Comparison of ENCODE assay signal across 1 cellular context in genomic region chr2:105186967-105187498, GRCh38.
TF ChIP-seq lines count a peak whose summit lies in the region.

No MANE protein-coding gene starts in this region.

TF ChIP-seq in GM23338, 12 proteins besides CTCF, POLR2A, EP300 and RAD21 (continued from another document):
- TF ChIP-seq ZNF462 (CRISPR knock-in tag; IDR thresholded peaks at IDR 0.05) (no peak), EZH2phosphoT487 (IDR thresholded peaks at IDR 0.05; ENCODE audit: unreplicated experiment) (no peak), JUNB (IDR thresholded peaks at IDR 0.05; ENCODE audit: unreplicated experiment) (no peak), EZH2 (IDR thresholded peaks at IDR 0.05; ENCODE audit: low read depth, unreplicated experiment) (no peak), POLR2AphosphoS5 (IDR thresholded peaks at IDR 0.05; ENCODE audit: low read depth) (no peak)
